9 cellular contexts compared by ENCODE assay signal in genomic region chr13:20492641-20493040, GRCh38. TPM values are rescaled to one million over a fixed set of nuclear protein-coding genes. Genes with fewer than 3 reads are reported as not detected.
DNase-seq lines count a peak whose midpoint lies in the region; ATAC-seq, FAIRE-seq and TF ChIP-seq lines count a peak whose summit lies in the region.
"Had no signal": no experiment of that assay in that cellular context is flagged by ENCODE, and none has a peak within 500 bp of the region (broad histone marks: within the 10 kb centered on the region; RNA-seq: fewer than 3 reads in every experiment).

No MANE protein-coding gene starts in this region.

- TF ChIP-seq CTCF in D721Med (IDR thresholded peaks at IDR 0.05; ENCODE audit: insufficient read depth, missing control alignments) (peak; percentile 68), glutamatergic neuron (IDR thresholded peaks at IDR 0.05; ENCODE audit: partially characterized antibody, unreplicated experiment) (peak; percentile 28)

- no peak overlapping the region for H3K27ac Mint-ChIP-seq in glutamatergic neuron (ENCODE audit: unreplicated experiment)

- no peaks in the 10 kb centered on the region for H3K36me3 Mint-ChIP-seq in glutamatergic neuron (ENCODE audit: unreplicated experiment)

- no peaks in the 10 kb centered on the region for H3K27me3 Mint-ChIP-seq in glutamatergic neuron (ENCODE audit: unreplicated experiment)

- no peak for ATAC-seq in stimulated activated naive CD8-positive, alpha-beta T cell treated with anti-CD3 and anti-CD28 coated beads, Interleukin-15, Interleukin-2, amounts not matched to agents 100 U/mL and 50 U/mL, for 24 hours
- no peak for ATAC-seq in GM18858 (IDR thresholded peaks at IDR 0.05; ENCODE audit: unreplicated experiment)

- FAIRE-seq in D721Med (lab: Jason Lieb, UNC) = no peak
- FAIRE-seq: islet of Langerhans had no signal

- peaks cover 2% of the 10 kb centered on the region for H3K4me1 Mint-ChIP-seq in glutamatergic neuron (ENCODE audit: low read depth, unreplicated experiment)

- DNase-seq in D721Med (ENCODE audit: insufficient read length, low spot score) (no peak), HuH-7 (ENCODE audit: low spot score) (peak; percentile 64), glutamatergic neuron (peak; percentile 32), NCI-H2171 treated with DMSO at 0.1 percent for 48 hours (lab: John Stamatoyannopoulos, UW) (no peak), UCSD-AML1 (lab: John Stamatoyannopoulos, UW; ENCODE audit: unreplicated experiment) (no peak)
- DNase-seq in activated CD8-positive, alpha-beta memory T cell treated with anti-CD3 and anti-CD28 coated beads for 24 hours = peak; percentile 65
- DNase-seq in stimulated activated naive CD8-positive, alpha-beta T cell treated with anti-CD3 and anti-CD28 coated beads, Interleukin-15, Interleukin-2, amounts not matched to agents 100 U/mL and 50 U/mL, for 24 hours = peak; percentile 55

- H3K9me3 Mint-ChIP-seq in glutamatergic neuron (ENCODE audit: unreplicated experiment) = no peaks in the 10 kb centered on the region

- no peak overlapping the region for H3K4me3 Mint-ChIP-seq in glutamatergic neuron (ENCODE audit: unreplicated experiment)

RNA-seq across cellular contexts. Expression of gene CRYL1, which starts 33.0 kb away (rescaled TPM):
- total RNA-seq in glutamatergic neuron (ENCODE audit: unreplicated experiment) = 1.1 TPM

Comparison
In these comparisons a context has a peak if more than half of its experiments do, and no peak if none do; other contexts are left out.
1. DNase-seq: peak in HuH-7 (single experiment), activated CD8-positive, alpha-beta memory T cell treated with anti-CD3 and anti-CD28 coated beads for 24 hours (single experiment), glutamatergic neuron (single experiment) and stimulated activated naive CD8-positive, alpha-beta T cell treated with anti-CD3 and anti-CD28 coated beads, Interleukin-15, Interleukin-2, amounts not matched to agents 100 U/mL and 50 U/mL, for 24 hours (single experiment); none in D721Med (single experiment), NCI-H2171 treated with DMSO at 0.1 percent for 48 hours (single experiment) and UCSD-AML1 (single experiment).